In the genomic region with DNA sequence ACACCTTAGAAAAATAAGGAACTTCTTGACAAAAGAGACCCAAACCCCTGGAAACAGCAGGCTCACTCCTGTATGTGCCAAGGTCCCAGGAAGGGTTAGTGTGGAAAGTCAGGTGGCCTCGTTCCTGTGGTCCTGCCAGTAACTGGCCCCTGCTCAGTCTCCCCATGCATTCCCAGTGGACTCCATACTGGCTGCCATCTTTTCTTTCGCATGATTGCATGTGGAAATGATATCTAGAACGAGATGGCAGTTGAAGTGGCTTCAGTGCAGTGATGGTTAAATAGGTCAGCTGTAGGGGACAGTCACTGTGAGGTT, we compare ENCODE assay signal across 14 cellular contexts. TPM values are rescaled to one million over a fixed set of nuclear protein-coding genes. Genes with fewer than 3 reads are reported as not detected.
DNase-seq lines count a peak whose midpoint lies in the region; ATAC-seq, FAIRE-seq and TF ChIP-seq lines count a peak whose summit lies in the region.
"Had no signal": no experiment of that assay in that cellular context is flagged by ENCODE, and none has a peak within 500 bp of the region (broad histone marks: within the 10 kb centered on the region; RNA-seq: fewer than 3 reads in every experiment).

No MANE protein-coding gene starts in this region.

- WGBS in hepatocyte (ENCODE audit: low lambda C conversion rate, missing lambda C conversion rate), result 88% methylated on average over 3 of the region's 3 CpGs
- 73 to 93% methylated on average over 3 of the region's 3 CpGs for WGBS in pancreas, 2 donors
- WGBS in mesendoderm (ENCODE audit: extremely low coverage, insufficient coverage, low lambda C conversion rate), result no CpG with 5 or more reads among the region's 3 CpGs

- H3K4me3 ChIP-seq in hepatocyte (no peak overlapping the region), pancreas (no peak overlapping the region), mesendoderm (ENCODE audit: low read length) (no peak overlapping the region)
- H3K4me3 ChIP-seq: A549 had no signal

- POLR2A ChIA-PET in HEK293T (lab: Yijun Ruan, JAX), result no interaction called here

- no peak overlapping the region for H2AK5ac ChIP-seq in mesendoderm (ENCODE audit: low read length)

- no peak overlapping the region for H3K56ac ChIP-seq in mesendoderm (ENCODE audit: low read length)

- H3K27me3 ChIP-seq in hepatocyte (no peaks in the 10 kb centered on the region), pancreas (no peaks in the 10 kb centered on the region), mesendoderm (ENCODE audit: insufficient read depth, low read length, poor library complexity) (no peaks in the 10 kb centered on the region)

- H2BK5ac ChIP-seq in mesendoderm (ENCODE audit: low read length), result no peak overlapping the region

- no peaks in the 10 kb centered on the region for H3K9me2 ChIP-seq in hepatocyte (replicated peaks; ENCODE audit: insufficient read depth)

- H3K79me1 ChIP-seq in mesendoderm (ENCODE audit: low read length), result no peaks in the 10 kb centered on the region

- H3K4me2 ChIP-seq in hepatocyte (no peak overlapping the region), mesendoderm (ENCODE audit: low read length) (no peak overlapping the region)
- H3K4me2 ChIP-seq: A549 had no signal

- H3K9ac ChIP-seq in mesendoderm (ENCODE audit: low read length), result no peak overlapping the region

- TF ChIP-seq CTCF in hepatocyte (IDR thresholded peaks at IDR 0.05; ENCODE audit: poor library complexity), result no peak
- TF ChIP-seq CTCF in pancreas (IDR thresholded peaks at IDR 0.05), result no peak

- no peak overlapping the region for H2BK15ac ChIP-seq in mesendoderm (replicated peaks; ENCODE audit: low read depth)

- no peak overlapping the region for H3K27ac ChIP-seq in hepatocyte
- no peak overlapping the region for H3K27ac ChIP-seq in pancreas
- H3K27ac ChIP-seq in mesendoderm (ENCODE audit: low read depth, low read length), result no peak overlapping the region
- H3K27ac ChIP-seq: A549 had no signal

- H2AFZ ChIP-seq in hepatocyte, result no peak overlapping the region

- H3K9me3 ChIP-seq in hepatocyte (ENCODE audit: low read depth), result no peaks in the 10 kb centered on the region
- no peaks in the 10 kb centered on the region for H3K9me3 ChIP-seq in pancreas
- H3K9me3 ChIP-seq: A549 had no signal

- H3K79me2 ChIP-seq in hepatocyte, result no peaks in the 10 kb centered on the region
- H3K79me2 ChIP-seq in mesendoderm (ENCODE audit: control insufficient read depth, insufficient read depth, low read length), result no peaks in the 10 kb centered on the region

- FAIRE-seq in pancreas (lab: Jason Lieb, UNC), result no peak
- FAIRE-seq: A549, GM12891 had no signal

- H2BK120ac ChIP-seq in mesendoderm (ENCODE audit: low read depth, low read length), result no peak overlapping the region

- no peak overlapping the region for H4K5ac ChIP-seq in mesendoderm (ENCODE audit: low read length)

- H3K18ac ChIP-seq in mesendoderm (ENCODE audit: low read length), result no peak overlapping the region

- no peak overlapping the region for H3K4ac ChIP-seq in mesendoderm (ENCODE audit: low read depth, low read length)

- H3K4me1 ChIP-seq in hepatocyte (ENCODE audit: insufficient read depth) (no peaks in the 10 kb centered on the region), pancreas (no peaks in the 10 kb centered on the region), mesendoderm (ENCODE audit: control insufficient read depth, low read depth, low read length) (no peaks in the 10 kb centered on the region)
- H3K4me1 ChIP-seq: A549 had no signal

- intact Hi-C loops in pancreas (cut with DNase I), result no loop called here

- DNase-seq in AG08396 (ENCODE audit: low spot score) (peak; percentile 5), D341Med (ENCODE audit: low spot score) (peak; percentile 17), HEK293T (ENCODE audit: extremely low spot score) (peak; percentile 9), hepatocyte (ENCODE audit: low spot score) (peak; percentile 1), NCI-H1092 treated with DMSO at 0.1 percent for 48 hours (lab: John Stamatoyannopoulos, UW) (no peak), pancreas (no peak), mesendoderm (no peak)
- DNase-seq: C1 segment of cervical spinal cord; Calu3; CD4-positive, alpha-beta T cell; DMS79 had no signal

- H3K36me3 ChIP-seq in hepatocyte (replicated peaks; ENCODE audit: insufficient read depth, low read depth), result no peaks in the 10 kb centered on the region
- H3K36me3 ChIP-seq in pancreas, result no peaks in the 10 kb centered on the region
- no peaks in the 10 kb centered on the region for H3K36me3 ChIP-seq in mesendoderm (ENCODE audit: control insufficient read depth, insufficient read depth, low read length)

- CTCF ChIA-PET in HEK293T (lab: Yijun Ruan, JAX), result no interaction called here

- ATAC-seq in pancreas, result no peak
- ATAC-seq: A549, HCT116 had no signal

- no peak overlapping the region for H4K8ac ChIP-seq in mesendoderm (ENCODE audit: low read depth, low read length)

- no peak overlapping the region for H3K23ac ChIP-seq in mesendoderm (ENCODE audit: low read length)

- H4K20me1 ChIP-seq in hepatocyte (ENCODE audit: insufficient read depth, poor library complexity, severe bottlenecking), result no peaks in the 10 kb centered on the region

TF ChIP-seq in HEK293T, 16 proteins besides CTCF, POLR2A, EP300 and RAD21:
- TF ChIP-seq FOXM1 (IDR thresholded peaks at IDR 0.05; ENCODE audit: borderline replicate concordance) (no peak), HDGF (IDR thresholded peaks at IDR 0.05; ENCODE audit: borderline replicate concordance) (no peak), SP1 (IDR thresholded peaks at IDR 0.05) (no peak), SUZ12 (IDR thresholded peaks at IDR 0.05) (no peak), FOXK2 (IDR thresholded peaks at IDR 0.05) (no peak), TARDBP (IDR thresholded peaks at IDR 0.05) (no peak), FOXA1 (IDR thresholded peaks at IDR 0.05) (no peak), LEF1 (IDR thresholded peaks at IDR 0.05; ENCODE audit: borderline replicate concordance) (no peak), BHLHE40 (IDR thresholded peaks at IDR 0.05; ENCODE audit: borderline replicate concordance) (no peak), ARNT (IDR thresholded peaks at IDR 0.05) (no peak), CTBP1 (IDR thresholded peaks at IDR 0.05; ENCODE audit: borderline replicate concordance) (no peak), L3MBTL2 (conservative IDR thresholded peaks at IDR 0.05) (no peak), ZNF384 (IDR thresholded peaks at IDR 0.05) (no peak), NFRKB (IDR thresholded peaks at IDR 0.05) (no peak), ELF4 (IDR thresholded peaks at IDR 0.05) (no peak)
- TF ChIP-seq, protein P1, sequence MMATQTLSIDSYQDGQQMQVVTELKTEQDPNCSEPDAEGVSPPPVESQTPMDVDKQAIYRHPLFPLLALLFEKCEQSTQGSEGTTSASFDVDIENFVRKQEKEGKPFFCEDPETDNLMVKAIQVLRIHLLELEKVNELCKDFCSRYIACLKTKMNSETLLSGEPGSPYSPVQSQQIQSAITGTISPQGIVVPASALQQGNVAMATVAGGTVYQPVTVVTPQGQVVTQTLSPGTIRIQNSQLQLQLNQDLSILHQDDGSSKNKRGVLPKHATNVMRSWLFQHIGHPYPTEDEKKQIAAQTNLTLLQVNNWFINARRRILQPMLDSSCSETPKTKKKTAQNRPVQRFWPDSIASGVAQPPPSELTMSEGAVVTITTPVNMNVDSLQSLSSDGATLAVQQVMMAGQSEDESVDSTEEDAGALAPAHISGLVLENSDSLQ (IDR thresholded peaks at IDR 0.05), result no peak

RNA-seq across cellular contexts. Expression of a gene that starts 30.4 kb away (rescaled TPM):
- total RNA-seq in hepatocyte (1.8 and 2.6 TPM in 2 replicates), pancreas (under 1 TPM; 0.34 to 0.92 (median 0.67) TPM)
- polyA plus RNA-seq in hepatocyte (1.8 and 2.4 TPM in 2 replicates), pancreas (1 to 10 TPM in 1 of 2 donors, under 1 TPM in 1; 0.61 to 1.7 TPM)
- polyA plus RNA-seq in mesendoderm (2013, experiment 1 of 2), result 0.17 TPM
- 0.22 TPM for polyA plus RNA-seq in mesendoderm (2013, experiment 2 of 2)

Comparison
In these comparisons a context has a peak if more than half of its experiments do, and no peak if none do; other contexts are left out.
1. DNase-seq: peak in AG08396 (single experiment), D341Med (single experiment), HEK293T (single experiment) and hepatocyte (single experiment); none in NCI-H1092 treated with DMSO at 0.1 percent for 48 hours (single experiment), pancreas (0 of 6) and mesendoderm (single experiment).